8 cellular contexts compared by ENCODE assay signal in genomic region chr21:42061866-42062542, GRCh38. TPM values are rescaled to one million over a fixed set of nuclear protein-coding genes. Genes with fewer than 3 reads are reported as not detected.
DNase-seq lines count a peak whose midpoint lies in the region; ATAC-seq and TF ChIP-seq lines count a peak whose summit lies in the region.

No MANE protein-coding gene starts in this region.

- intact Hi-C loops in tibial artery (cut with DNase I; ENCODE audit: low total_unique reads) = no loop called here

- H2AFZ ChIP-seq in mesenchymal stem cell (ENCODE audit: low read depth, low read length) = no peak overlapping the region

- H3K27ac ChIP-seq in mesenchymal stem cell (ENCODE audit: low read length, poor library complexity, severe bottlenecking) (no peak overlapping the region), tibial artery (no peak overlapping the region)

- H3K9me3 ChIP-seq in mesenchymal stem cell (ENCODE audit: control insufficient read depth, low read length) (no peaks in the 10 kb centered on the region), tibial artery (no peaks in the 10 kb centered on the region)

- H3K4me2 ChIP-seq in mesenchymal stem cell (ENCODE audit: low read length, poor library complexity, severe bottlenecking) = no peak overlapping the region

- H2BK5ac ChIP-seq in mesenchymal stem cell (ENCODE audit: low read depth, low read length, poor library complexity, severe bottlenecking) = no peak overlapping the region

- no peak for TF ChIP-seq CTCF in tibial artery (IDR thresholded peaks at IDR 0.05)

- H2BK12ac ChIP-seq in mesenchymal stem cell (ENCODE audit: low read length in 2 of 2) = peak overlapping the region in 1 of 2 experiments; percentile 57

- no peak overlapping the region for H3K18ac ChIP-seq in mesenchymal stem cell (ENCODE audit: low read depth in 1 of 2, low read length in 2 of 2)

- peaks cover 10 to 78% of the 10 kb centered on the region in 2 experiments for H3K27me3 ChIP-seq in mesenchymal stem cell (ENCODE audit: control insufficient read depth in 1 of 2, insufficient read depth in 1 of 2, low read length in 2 of 2)
- no peaks in the 10 kb centered on the region for H3K27me3 ChIP-seq in tibial artery

- H3K36me3 ChIP-seq in mesenchymal stem cell (ENCODE audit: control insufficient read depth in 1 of 2, insufficient read depth in 2 of 2, low read depth in 1 of 2, low read length in 2 of 2) = no peaks in the 10 kb centered on the region
- no peaks in the 10 kb centered on the region for H3K36me3 ChIP-seq in tibial artery

- no peak overlapping the region for H4K8ac ChIP-seq in mesenchymal stem cell (ENCODE audit: low read length)

- ATAC-seq in HG03280 (IDR thresholded peaks at IDR 0.05; ENCODE audit: unreplicated experiment) = peak; percentile 38

- peak; percentile 58 for DNase-seq in NCI-H2227 (lab: John Stamatoyannopoulos, UW; ENCODE audit: unreplicated experiment)
- DNase-seq in NCI-H2227 treated with DMSO at 0.1 percent for 48 hours (lab: John Stamatoyannopoulos, UW) = no peak
- peak; percentile 57 for DNase-seq in activated CD4-positive, alpha-beta T cell treated with anti-CD3 and anti-CD28 coated beads for 1 hour
- DNase-seq in mesenchymal stem cell = no peak
- DNase-seq in NK-92 (lab: John Stamatoyannopoulos, UW; ENCODE audit: unreplicated experiment) = no peak
- DNase-seq in tibial artery = no peak
- DNase-seq in GDM1 (lab: John Stamatoyannopoulos, UW) = no peak

- H3K14ac ChIP-seq in mesenchymal stem cell (ENCODE audit: low read length in 2 of 2) = no peak overlapping the region

- whole genome bisulfite sequencing in mesenchymal stem cell = 84% methylated on average over 19 of the region's 19 CpGs

- H3K23ac ChIP-seq in mesenchymal stem cell (ENCODE audit: low read length in 2 of 2) = no peak overlapping the region

- no peak overlapping the region for H3K9ac ChIP-seq in mesenchymal stem cell (ENCODE audit: low read length)

- no peak overlapping the region for H2BK120ac ChIP-seq in mesenchymal stem cell (ENCODE audit: low read depth, low read length)

- H4K91ac ChIP-seq in mesenchymal stem cell (ENCODE audit: low read length) = no peak overlapping the region

- peak overlapping the region; percentile 36 for H2BK15ac ChIP-seq in mesenchymal stem cell (ENCODE audit: low read depth, poor library complexity, severe bottlenecking)

- H2AK5ac ChIP-seq in mesenchymal stem cell (ENCODE audit: low read length, severe bottlenecking) = no peak overlapping the region

- H3K4me1 ChIP-seq in mesenchymal stem cell (ENCODE audit: control insufficient read depth, insufficient read depth, low read depth, low read length) (peaks cover 1% of the 10 kb centered on the region), tibial artery (peaks cover 0 to 29% (median 21%) of the 10 kb centered on the region in 4 donors)

- no peaks in the 10 kb centered on the region for H3K79me1 ChIP-seq in mesenchymal stem cell (replicated peaks; ENCODE audit: low read length, poor library complexity, severe bottlenecking)

- H3K4me3 ChIP-seq in mesenchymal stem cell (ENCODE audit: insufficient read depth in 1 of 2, low read depth in 1 of 2, low read length in 2 of 2) = no peak overlapping the region
- no peak overlapping the region for H3K4me3 ChIP-seq in tibial artery

- H3K4ac ChIP-seq in mesenchymal stem cell (ENCODE audit: low read depth in 1 of 2, low read length in 2 of 2) = no peak overlapping the region

RNA-seq across cellular contexts. Expression of gene UMODL1, which starts 9.1 kb away (rescaled TPM):
- 0.07 TPM for polyA plus RNA-seq in mesenchymal stem cell (2013, experiment 1 of 2)
- 0.07 TPM for polyA plus RNA-seq in mesenchymal stem cell (2013, experiment 2 of 2)

RNA-seq across cellular contexts. Expression of gene ZBTB21, which starts 51.8 kb away (rescaled TPM):
- polyA plus RNA-seq in mesenchymal stem cell (2013, experiment 1 of 2) = 9.7 TPM
- polyA plus RNA-seq in mesenchymal stem cell (2013, experiment 2 of 2) = 9.5 TPM

Comparison
In these comparisons a context has a peak if more than half of its experiments do, and no peak if none do; other contexts are left out.
1. DNase-seq: peak in NCI-H2227 (single experiment) and activated CD4-positive, alpha-beta T cell treated with anti-CD3 and anti-CD28 coated beads for 1 hour (single experiment); none in NCI-H2227 treated with DMSO at 0.1 percent for 48 hours (single experiment), mesenchymal stem cell (single experiment), NK-92 (single experiment), tibial artery (0 of 2) and GDM1 (single experiment).